27 cellular contexts compared by ENCODE assay signal in the genomic region with DNA sequence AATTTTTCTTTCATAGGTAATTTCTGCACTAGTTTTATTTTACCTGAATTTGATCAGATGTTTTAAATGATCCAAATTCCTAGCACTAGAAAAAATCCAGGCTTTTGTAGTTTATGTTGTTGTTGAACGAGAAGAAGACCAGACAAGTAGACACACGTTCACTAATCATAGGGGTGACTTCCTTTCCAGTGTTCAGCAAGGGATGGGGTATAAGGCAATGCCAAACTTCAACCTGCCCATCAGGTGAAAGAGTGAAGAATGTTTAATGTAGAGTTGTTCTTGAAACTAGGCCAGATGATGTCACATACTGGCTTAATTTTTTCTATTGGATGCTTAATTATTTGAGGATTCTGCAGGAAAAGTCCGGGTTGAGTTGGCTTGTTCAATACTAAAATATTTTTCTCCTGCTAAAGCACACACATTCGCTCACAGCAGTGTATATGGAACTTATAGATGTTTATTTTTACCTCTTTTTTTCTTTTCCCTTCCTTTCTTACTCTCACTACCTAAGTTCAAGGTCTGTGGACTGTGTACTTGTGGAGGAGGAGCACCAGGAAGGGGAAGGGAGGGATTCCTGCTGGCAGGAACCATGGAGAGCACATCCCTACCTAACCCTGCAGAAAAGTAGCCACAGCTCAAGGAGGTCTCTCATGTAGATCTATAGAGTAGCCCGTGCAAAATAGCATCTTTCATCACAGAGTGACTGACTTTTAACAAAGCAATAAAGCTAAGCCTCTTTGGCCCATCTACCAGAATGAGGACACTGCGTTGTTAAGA. TPM values are rescaled to one million over a fixed set of nuclear protein-coding genes. Genes with fewer than 3 reads are reported as not detected.
DNase-seq lines count a peak whose midpoint lies in the region; ATAC-seq and TF ChIP-seq lines count a peak whose summit lies in the region.
"Had no signal": no experiment of that assay in that cellular context is flagged by ENCODE, and none has a peak within 500 bp of the region (broad histone marks: within the 10 kb centered on the region; RNA-seq: fewer than 3 reads in every experiment).

No MANE protein-coding gene starts in this region.

- TF ChIP-seq CTCF in MCF 10A (IDR thresholded peaks at IDR 0.05; ENCODE audit: unreplicated experiment) = no peak
- no peak for TF ChIP-seq CTCF in breast epithelium (IDR thresholded peaks at IDR 0.05)
- TF ChIP-seq CTCF in mammary epithelial cell (conservative IDR thresholded peaks at IDR 0.05 in 1 of 2, IDR thresholded peaks at IDR 0.05 in 1 of 2; ENCODE audit: extremely low read depth in 1 of 2, insufficient read depth in 1 of 2, low read depth in 1 of 2, low read length in 2 of 2) = no peak

- H3K4me1 ChIP-seq in breast epithelium (no peaks in the 10 kb centered on the region), mammary epithelial cell (ENCODE audit: insufficient read depth, low read length) (peaks cover 24% of the 10 kb centered on the region)
- H3K4me1 ChIP-seq: BE2C had no signal

- H3K9me3 ChIP-seq in breast epithelium (no peaks in the 10 kb centered on the region), mammary epithelial cell (replicated peaks; ENCODE audit: insufficient read depth, low read length) (no peaks in the 10 kb centered on the region)
- H3K9me3 ChIP-seq: BE2C had no signal

- H3K27ac ChIP-seq in breast epithelium = no peak overlapping the region
- H3K27ac ChIP-seq in mammary epithelial cell (ENCODE audit: insufficient read depth, low read depth, low read length) = peak overlapping the region; percentile 4

- H4K20me1 ChIP-seq in mammary epithelial cell (ENCODE audit: insufficient read depth, low read length) = no peaks in the 10 kb centered on the region

- no peaks in the 10 kb centered on the region for H3K79me2 ChIP-seq in mammary epithelial cell (ENCODE audit: insufficient read depth, low read length)

- POLR2A ChIA-PET in MCF 10A (lab: Yijun Ruan, JAX) = interaction anchor here (0.6 kb wide), 1 partner anchor 621 kb away, joined by 3 read pairs; no protein-coding TSS in a partner anchor

- dilution Hi-C loops in mammary epithelial cell (cut with HindIII; ENCODE audit: low sequenced_read_pairs) = no loop called here

- CTCF ChIA-PET in MCF 10A (lab: Yijun Ruan, JAX) = interaction anchor here (0.6 kb wide), 1 partner anchor 981 kb away, joined by 3 read pairs; no protein-coding TSS in a partner anchor
- CTCF ChIA-PET in mammary epithelial cell (lab: Charles Lee; ENCODE audit: low non-redundant PET) = no interaction called here

- peak overlapping the region; percentile 62 for H3K4me2 ChIP-seq in mammary epithelial cell (ENCODE audit: insufficient read depth, low read depth, low read length)

- no peak overlapping the region for H3K27ac Mint-ChIP-seq in MCF 10A (ENCODE audit: low read depth, unreplicated experiment)
- H3K27ac Mint-ChIP-seq: H9 had no signal

- no peak overlapping the region for H3K4me3 ChIP-seq in breast epithelium
- H3K4me3 ChIP-seq in mammary epithelial cell (replicated peaks in 1 of 3; ENCODE audit: insufficient read depth in 1 of 3, low read depth in 2 of 3, low read length in 3 of 3) = no peak overlapping the region
- H3K4me3 ChIP-seq: K562 had no signal

- no peaks in the 10 kb centered on the region for H3K27me3 Mint-ChIP-seq in MCF 10A (ENCODE audit: insufficient read depth, unreplicated experiment)

- ATAC-seq in esophagus mucosa (peak; percentile 41), HG03095 (IDR thresholded peaks at IDR 0.05; ENCODE audit: unreplicated experiment) (no peak), GM21825 (IDR thresholded peaks at IDR 0.05; ENCODE audit: unreplicated experiment) (no peak)
- ATAC-seq: K562, PC-3 had no signal

- no peak for TF ChIP-seq POLR2A in breast epithelium (IDR thresholded peaks at IDR 0.05)

- BruUV-seq in MCF 10A (replicated peaks; lab: Mats Ljungman, UMichigan) (no TSS peak), mammary epithelial cell (replicated peaks; lab: Mats Ljungman, UMichigan) (no TSS peak)

- H3K27me3 ChIP-seq in breast epithelium (no peaks in the 10 kb centered on the region), mammary epithelial cell (ENCODE audit: insufficient read depth, low read length) (no peaks in the 10 kb centered on the region)
- H3K27me3 ChIP-seq: BE2C had no signal

- H2AFZ ChIP-seq in mammary epithelial cell (ENCODE audit: low read depth, low read length) = peak overlapping the region; percentile 55

- H3K36me3 ChIP-seq in breast epithelium = no peaks in the 10 kb centered on the region
- no peaks in the 10 kb centered on the region for H3K36me3 ChIP-seq in mammary epithelial cell (ENCODE audit: insufficient read depth, low read length)
- H3K36me3 ChIP-seq: BE2C had no signal

- H3K9ac ChIP-seq in mammary epithelial cell (ENCODE audit: insufficient read depth, low read length) = no peak overlapping the region

- in situ Hi-C loops in mammary epithelial cell (cut with MboI; ENCODE audit: low sequenced_read_pairs in 2 of 2) = no loop called here

- intact Hi-C loops in MCF 10A (cut with micrococcal nuclease) = no loop called here
- intact Hi-C loops in breast epithelium (cut with DNase I; ENCODE audit: low total_unique reads) = no loop called here
- intact Hi-C loops in mammary epithelial cell (cut with micrococcal nuclease) = no loop called here

- no peaks in the 10 kb centered on the region for H3K36me3 Mint-ChIP-seq in MCF 10A (ENCODE audit: insufficient read depth, unreplicated experiment)

- DNase-seq in MCF 10A (ENCODE audit: unreplicated experiment) = peak; percentile 19
- DNase-seq in breast epithelium (ENCODE audit: low spot score in 2 of 2) = no peak
- DNase-seq in mammary epithelial cell = peak; percentile 67
- no peak for DNase-seq in dedifferentiated amniotic fluid mesenchymal stem cell (ENCODE audit: extremely low spot score)
- no peak for DNase-seq in cortex of kidney (lab: John Stamatoyannopoulos, UW)
- DNase-seq: 8988T; ACHN; BE2C; Calu3; DMS79 treated with DMSO at 0.1 percent for 48 hours; GF-D8; H9; Kasumi-1; NCI-H1105 treated with DMSO at 0.1 percent for 48 hours; NCI-H2029 treated with DMSO at 0.1 percent for 48 hours; NCI-H446 treated with DMSO at 0.1 percent for 48 hours; NCI-H526; NCI-H82; NK-92 treated with Interleukin-12 subunit alpha and Interleukin-12 subunit beta, amount 100 ng/mL, for 24 hours; PC-3; RPMI8226; SHP77 treated with DMSO at 0.1 percent for 48 hours; SW 1271 had no signal

- H3K9me3 Mint-ChIP-seq in MCF 10A (ENCODE audit: unreplicated experiment) = no peaks in the 10 kb centered on the region

- H3K4me1 Mint-ChIP-seq in MCF 10A (ENCODE audit: insufficient read depth, unreplicated experiment) = no peaks in the 10 kb centered on the region

- WGBS in mammary epithelial cell (ENCODE audit: low coverage, missing lambda C conversion rate) = 40% methylated on average over 6 of the region's 6 CpGs

- no peak overlapping the region for H3K4me3 Mint-ChIP-seq in MCF 10A (ENCODE audit: unreplicated experiment)
- H3K4me3 Mint-ChIP-seq: H9 had no signal

RNA-seq across cellular contexts. Expression of a gene that starts 23.1 kb away (rescaled TPM):
- total RNA-seq in MCF 10A (2022) (0.29 TPM in 1 of 2 replicates, not detected in the other), breast epithelium (10 to 100 TPM; 12.1 to 21.1 (median 15.5) TPM), mammary epithelial cell (10 to 100 TPM in 1 of 2 donors, 1 to 10 TPM in 1; 9.8 to 20.5 TPM), esophagus mucosa (1.3 TPM)
- polyA plus RNA-seq in mammary epithelial cell = not detected
- not detected for polyA minus RNA-seq in mammary epithelial cell

Comparison
In these comparisons a context has a peak if more than half of its experiments do, and no peak if none do; other contexts are left out.
1. DNase-seq: peak in MCF 10A (single experiment) and mammary epithelial cell (single experiment); none in breast epithelium (0 of 2), dedifferentiated amniotic fluid mesenchymal stem cell (single experiment) and cortex of kidney (single experiment).